ENCODE assay signal across 8 cellular contexts in genomic region chr10:75408911-75409885, GRCh38. TPM values are rescaled to one million over a fixed set of nuclear protein-coding genes. Genes with fewer than 3 reads are reported as not detected.
A peak's percentile ranks its signal among the peaks of the same experiment; 100 is the strongest.
DNase-seq lines count a peak whose midpoint lies in the region; ATAC-seq and TF ChIP-seq lines count a peak whose summit lies in the region.

No MANE protein-coding gene starts in this region.

- H3K4me1 ChIP-seq in MM.1S (ENCODE audit: low read length) = no peaks in the 10 kb centered on the region

- no peaks in the 10 kb centered on the region for H3K9me2 ChIP-seq in MM.1S (replicated peaks; ENCODE audit: insufficient read depth, low read length)

- H3K4me3 Mint-ChIP-seq in WTC11 (peak overlapping the region; percentile 77), naive B cell (peak overlapping the region; percentile 69 to 90 (median 83))

- H3K9me3 Mint-ChIP-seq in WTC11 (no peaks in the 10 kb centered on the region), naive B cell (peaks cover 4 to 17% (median 10%) of the 10 kb centered on the region in 7 donors)

- H3K4me1 Mint-ChIP-seq in WTC11 (peaks cover 38% of the 10 kb centered on the region), naive B cell (peaks cover 16 to 20% (median 18%) of the 10 kb centered on the region in 3 donors)

- H3K4me3 ChIP-seq in AG09309 (ENCODE audit: control insufficient read depth, low read depth, low read length) (peak overlapping the region; percentile 61), GM12865 (ENCODE audit: low read depth, low read length) (peak overlapping the region; percentile 55), MM.1S (ENCODE audit: low read length) (peak overlapping the region; percentile 83), fibroblast of mammary gland (ENCODE audit: control insufficient read depth, low read depth, low read length) (peak overlapping the region; percentile 72)

- no peaks in the 10 kb centered on the region for H4K20me1 ChIP-seq in MM.1S (ENCODE audit: insufficient read depth, low read length)

- CTCF ChIA-PET in WTC11 (lab: Charles Lee) = interaction anchor here (1.0 to 2.3 kb wide), 5 partner anchors 10 to 41 kb away, joined by 3 to 13 read pairs (median 4); partner anchors contain the start of gene LRMDA

- H3K27me3 Mint-ChIP-seq in WTC11 (ENCODE audit: low read depth) (peaks cover 99% of the 10 kb centered on the region), naive B cell (peaks cover 70 to 78% (median 75%) of the 10 kb centered on the region in 3 donors)

- H3K27ac Mint-ChIP-seq in WTC11 = no peak overlapping the region
- H3K27ac Mint-ChIP-seq in naive B cell = peak overlapping the region in 1 of 6 donors; percentile 6

- H3K9ac ChIP-seq in MM.1S (ENCODE audit: low read length) = peak overlapping the region; percentile 66

- peaks cover 7% of the 10 kb centered on the region; the same call in 1 of the 2 replicates for H3F3A ChIP-seq in MM.1S (ENCODE audit: insufficient read depth, low read length)

- H3K27me3 ChIP-seq in MM.1S (replicated peaks; ENCODE audit: insufficient read depth, low read length) = no peaks in the 10 kb centered on the region

- POLR2A ChIA-PET in WTC11 (lab: Charles Lee) = interaction anchor here (0.6 kb wide), 1 partner anchor 186 kb away, joined by 3 read pairs; no protein-coding TSS in a partner anchor

- H3K27ac ChIP-seq in MM.1S (ENCODE audit: low read length) = peak overlapping the region; percentile 56; the same call in 1 of the 2 replicates

- peak overlapping the region; percentile 91; the same call in 1 of the 2 replicates for H3K4me2 ChIP-seq in MM.1S (ENCODE audit: low read depth, low read length)

- H3K79me2 ChIP-seq in MM.1S (ENCODE audit: low read length) = no peaks in the 10 kb centered on the region

- H3K36me3 ChIP-seq in MM.1S (replicated peaks; ENCODE audit: insufficient read depth, low read length) = no peaks in the 10 kb centered on the region

- ATAC-seq in WTC11 = peak; percentile 75
- peak; percentile 64 to 71 for ATAC-seq in naive B cell (ENCODE audit: low read depth in 2 of 2)
- ATAC-seq in HG03565 (IDR thresholded peaks at IDR 0.05; ENCODE audit: unreplicated experiment) = no peak
- ATAC-seq in HG03039 (IDR thresholded peaks at IDR 0.05; ENCODE audit: unreplicated experiment) = no peak

- H3K36me3 Mint-ChIP-seq in WTC11 = no peaks in the 10 kb centered on the region; the same call in 1 of the 2 replicates
- H3K36me3 Mint-ChIP-seq in naive B cell = peaks cover 4 to 19% of the 10 kb centered on the region in 2 donors

- no peak for DNase-seq in AG09309 (ENCODE audit: low read depth)
- DNase-seq in GM12865 (ENCODE audit: low read depth) = peak; percentile 32
- peak; percentile 73 for DNase-seq in MM.1S
- DNase-seq in WTC11 (ENCODE audit: low spot score) = peak; percentile 75
- DNase-seq in fibroblast of mammary gland (ENCODE audit: low read depth) = peak; percentile 34
- DNase-seq in naive B cell = no peak

- TF ChIP-seq CTCF in AG09309 (IDR thresholded peaks at IDR 0.05; ENCODE audit: control insufficient read depth, insufficient read depth, low read depth, low read length, missing control alignments) (no peak), GM12865 (IDR thresholded peaks at IDR 0.05; ENCODE audit: insufficient read depth, low read depth, low read length, missing control alignments) (no peak), MM.1S (IDR thresholded peaks at IDR 0.05; ENCODE audit: low read length) (peak; percentile 35; the same call in 1 of the 2 replicates), WTC11 (IDR thresholded peaks at IDR 0.05) (no peak), fibroblast of mammary gland (conservative IDR thresholded peaks at IDR 0.05; ENCODE audit: control insufficient read depth, insufficient read depth, low read depth, low read length) (no peak)

- no peaks in the 10 kb centered on the region for H3K9me3 ChIP-seq in MM.1S (replicated peaks; ENCODE audit: insufficient read depth, low read length)

- peak overlapping the region; percentile 93 for H2AFZ ChIP-seq in MM.1S (ENCODE audit: low read length)

TF ChIP-seq in WTC11, 78 proteins besides CTCF, POLR2A, EP300 and RAD21 (continues in another document):
- TF ChIP-seq FOXP1 (CRISPR knock-in tag; IDR thresholded peaks at IDR 0.05; ENCODE audit: borderline replicate concordance) (no peak), RELA (CRISPR knock-in tag; IDR thresholded peaks at IDR 0.05; ENCODE audit: borderline replicate concordance) (no peak), HMGXB4 (CRISPR knock-in tag; IDR thresholded peaks at IDR 0.05) (0 out of 2 replicates have a peak, but pooled peaks have one; percentile 43), HMGA2 (CRISPR knock-in tag; IDR thresholded peaks at IDR 0.05) (no peak), ARID4B (CRISPR knock-in tag; IDR thresholded peaks at IDR 0.05; ENCODE audit: borderline replicate concordance) (no peak), FOXJ3 (CRISPR knock-in tag; IDR thresholded peaks at IDR 0.05; ENCODE audit: borderline replicate concordance) (no peak), RORB (CRISPR knock-in tag; IDR thresholded peaks at IDR 0.05) (no peak), MYBL2 (CRISPR knock-in tag; IDR thresholded peaks at IDR 0.05) (no peak), ZNF425 (CRISPR knock-in tag; conservative IDR thresholded peaks at IDR 0.05) (no peak), IRF2 (CRISPR knock-in tag; IDR thresholded peaks at IDR 0.05; ENCODE audit: borderline replicate concordance, low read depth) (no peak), NR3C1 (CRISPR knock-in tag; conservative IDR thresholded peaks at IDR 0.05; ENCODE audit: low read depth) (no peak)

RNA-seq across cellular contexts. Expression of gene ZNF503, which starts 7.6 kb away (rescaled TPM):
- 0.25 to 0.39 TPM (median 0.34 TPM) in 3 replicates for total RNA-seq in WTC11 (2021)
- not detected for polyA plus RNA-seq in naive B cell (ENCODE audit: low read depth in 6 of 6)

RNA-seq across cellular contexts. Expression of gene LRMDA, which starts 22.2 kb away (rescaled TPM):
- 0.48 to 0.92 TPM (median 0.78 TPM) in 3 replicates for total RNA-seq in WTC11 (2021)
- 1 to 10 TPM in 1 of 6 donors, not detected in 5; 2.1 TPM for polyA plus RNA-seq in naive B cell (ENCODE audit: low read depth in 6 of 6)

Comparison
In these comparisons a context has a peak if more than half of its experiments do, and no peak if none do; other contexts are left out.
1. DNase-seq: peak in GM12865 (single experiment), MM.1S (single experiment), WTC11 (single experiment) and fibroblast of mammary gland (single experiment); none in AG09309 (single experiment) and naive B cell (single experiment).
2. ATAC-seq: peak in WTC11 (single experiment) and naive B cell (2 of 2); none in HG03565 (single experiment) and HG03039 (single experiment).
3. Peak in every context shown above with its lines, with median percentiles within 50 percentile points of each other: H3K4me3 ChIP-seq.